26 cellular contexts compared by ENCODE assay signal in genomic region chr6:97621111-97621510, GRCh38.
"Had no signal": no experiment of that assay in that cellular context is flagged by ENCODE, and none has a peak within 500 bp of the region (broad histone marks: within the 10 kb centered on the region; RNA-seq: fewer than 3 reads in every experiment).

No MANE protein-coding gene starts in this region.

- H3K27ac ChIP-seq: stomach, suprapubic skin, testis, thoracic aorta, thyroid gland, tibial artery, tibial nerve, transverse colon, upper lobe of left lung, upper lobe of right lung, uterus, vagina had no signal

- H3K9me3 ChIP-seq: suprapubic skin, testis, thoracic aorta, thyroid gland, tibial artery, tibial nerve, transverse colon, upper lobe of left lung, upper lobe of right lung, uterus, vagina had no signal

- H3K36me3 ChIP-seq: stomach, suprapubic skin, thoracic aorta, thyroid gland, tibial artery, tibial nerve, transverse colon, upper lobe of left lung, upper lobe of right lung, uterus, vagina had no signal

- DNase-seq: stimulated activated CD4-positive, alpha-beta T cell treated with anti-CD3 and anti-CD28 coated beads, Interleukin-2, amount 100 ng/mL, for 48 hours; stimulated activated CD4-positive, alpha-beta T cell treated with anti-CD3 and anti-CD28 coated beads, Interleukin-4, amount 100 ng/mL, for 1 hour; stimulated activated CD4-positive, alpha-beta T cell treated with anti-CD3 and anti-CD28 coated beads, Interleukin-4, amount 100 ng/mL, for 24 hours; stimulated activated CD4-positive, alpha-beta T cell treated with anti-CD3 and anti-CD28 coated beads, Interleukin-4, amount 100 ng/mL, for 4 hours; stimulated activated CD8-positive, alpha-beta memory T cell treated with anti-CD3 and anti-CD28 coated beads, Interleukin-4, amount 100 ng/mL, for 48 hours; stimulated activated naive B cell treated with anti-CD40 and anti-IgM and Interleukin-4, amounts not matched to agents 10 μg/mL and 1 μg/mL and 100 μg/mL, for 72 hours; stimulated activated naive CD4-positive, alpha-beta T cell; stimulated activated naive CD4-positive, alpha-beta T cell treated with Interleukin-2 at 50 U/mL for 16 hours; stimulated activated naive CD8-positive, alpha-beta T cell treated with anti-CD3 and anti-CD28 coated beads, Interleukin-15, amount 100 ng/mL, for 72 hours; stimulated activated naive CD8-positive, alpha-beta T cell treated with anti-CD3 and anti-CD28 coated beads, Interleukin-15, Interleukin-2, amounts not matched to agents 100 U/mL and 50 U/mL, for 24 hours; stomach; substantia nigra; testis; thyroid gland; tibial artery; transverse colon; trophoblast cell; upper lobe of left lung; upper lobe of right lung; uterus had no signal

- ATAC-seq: stimulated activated effector memory CD8-positive, alpha-beta T cell treated with anti-CD3 and anti-CD28 coated beads, Interleukin-12 subunit alpha, Interleukin-12 subunit beta, amount 100 ng/mL, for 72 hours; stimulated activated memory B cell treated with anti-CD40 and anti-IgM and Interleukin-4, amounts not matched to agents 10 μg/mL and 1 μg/mL and 100 μg/mL, for 72 hours; stimulated activated naive B cell treated with anti-CD40 and anti-IgM and Interleukin-4, amounts not matched to agents 10 μg/mL and 1 μg/mL and 100 μg/mL, for 72 hours; stimulated activated naive CD8-positive, alpha-beta T cell treated with anti-CD3 and anti-CD28 coated beads, Interleukin-15, amount 100 ng/mL, for 72 hours; stimulated activated naive CD8-positive, alpha-beta T cell treated with anti-CD3 and anti-CD28 coated beads, Interleukin-15, Interleukin-2, amounts not matched to agents 100 U/mL and 50 U/mL, for 24 hours; upper lobe of right lung had no signal

- H3K27me3 ChIP-seq: stomach, suprapubic skin, testis, thyroid gland, tibial artery, tibial nerve, transverse colon, upper lobe of left lung, upper lobe of right lung, uterus, vagina had no signal

- H3K4me3 ChIP-seq: stomach, suprapubic skin, testis, thoracic aorta, thyroid gland, tibial artery, tibial nerve, transverse colon, upper lobe of left lung, upper lobe of right lung, uterus, vagina had no signal

- H3K4me1 ChIP-seq: stomach, suprapubic skin, testis, thyroid gland, tibial artery, tibial nerve, transverse colon, upper lobe of left lung, upper lobe of right lung, uterus, vagina had no signal
